8 cellular contexts compared by ENCODE assay signal in genomic region chr1:230681599-230681998, GRCh38. TPM values are rescaled to one million over a fixed set of nuclear protein-coding genes. Genes with fewer than 3 reads are reported as not detected.
A peak's percentile ranks its signal among the peaks of the same experiment; 100 is the strongest.
DNase-seq lines count a peak whose midpoint lies in the region; ATAC-seq lines count a peak whose summit lies in the region.

No MANE protein-coding gene starts in this region.

- H3K79me1 ChIP-seq in mesenchymal stem cell (replicated peaks; ENCODE audit: low read length, poor library complexity, severe bottlenecking), result peaks cover 4% of the 10 kb centered on the region

- peaks cover 20 to 76% of the 10 kb centered on the region in 2 experiments for H3K36me3 ChIP-seq in mesenchymal stem cell (ENCODE audit: control insufficient read depth in 1 of 2, insufficient read depth in 2 of 2, low read depth in 1 of 2, low read length in 2 of 2)

- H3K18ac ChIP-seq in mesenchymal stem cell (ENCODE audit: low read depth in 1 of 2, low read length in 2 of 2), result no peak overlapping the region

- no peak overlapping the region for H3K14ac ChIP-seq in mesenchymal stem cell (ENCODE audit: low read length in 2 of 2)

- no peak overlapping the region for H3K4me2 ChIP-seq in mesenchymal stem cell (ENCODE audit: low read length, poor library complexity, severe bottlenecking)

- no peak overlapping the region for H2BK12ac ChIP-seq in mesenchymal stem cell (ENCODE audit: low read length in 2 of 2)

- no peaks in the 10 kb centered on the region for H3K9me3 ChIP-seq in mesenchymal stem cell (ENCODE audit: control insufficient read depth, low read length)

- no peak overlapping the region for H2BK5ac ChIP-seq in mesenchymal stem cell (ENCODE audit: low read depth, low read length, poor library complexity, severe bottlenecking)

- peaks cover 9% of the 10 kb centered on the region for H3K4me1 ChIP-seq in mesenchymal stem cell (ENCODE audit: control insufficient read depth, insufficient read depth, low read depth, low read length)

- no peak overlapping the region for H4K91ac ChIP-seq in mesenchymal stem cell (ENCODE audit: low read length)

- no peak overlapping the region for H3K27ac ChIP-seq in mesenchymal stem cell (ENCODE audit: low read length, poor library complexity, severe bottlenecking)

- no peak overlapping the region for H3K4ac ChIP-seq in mesenchymal stem cell (ENCODE audit: low read depth in 1 of 2, low read length in 2 of 2)

- H3K9ac ChIP-seq in mesenchymal stem cell (ENCODE audit: low read length), result no peak overlapping the region

- H3K4me3 ChIP-seq in mesenchymal stem cell (ENCODE audit: insufficient read depth in 1 of 2, low read depth in 1 of 2, low read length in 2 of 2), result no peak overlapping the region

- H2AFZ ChIP-seq in mesenchymal stem cell (ENCODE audit: low read depth, low read length), result no peak overlapping the region

- H3K23ac ChIP-seq in mesenchymal stem cell (ENCODE audit: low read length in 2 of 2), result no peak overlapping the region

- no peak overlapping the region for H2AK5ac ChIP-seq in mesenchymal stem cell (ENCODE audit: low read length, severe bottlenecking)

- H4K8ac ChIP-seq in mesenchymal stem cell (ENCODE audit: low read length), result no peak overlapping the region

- ATAC-seq in HG03460 (IDR thresholded peaks at IDR 0.05; ENCODE audit: unreplicated experiment) (no peak), HG03521 (IDR thresholded peaks at IDR 0.05; ENCODE audit: unreplicated experiment) (no peak), HG03280 (IDR thresholded peaks at IDR 0.05; ENCODE audit: unreplicated experiment) (no peak)

- H3K27me3 ChIP-seq in mesenchymal stem cell (ENCODE audit: control insufficient read depth in 1 of 2, insufficient read depth in 1 of 2, low read length in 2 of 2), result no peaks in the 10 kb centered on the region

- H2BK120ac ChIP-seq in mesenchymal stem cell (ENCODE audit: low read depth, low read length), result no peak overlapping the region

- no peak overlapping the region for H2BK15ac ChIP-seq in mesenchymal stem cell (ENCODE audit: low read depth, poor library complexity, severe bottlenecking)

- 100% methylated on average over 1 of the region's 2 CpGs for WGBS in mesenchymal stem cell

- DNase-seq in DMS79 (lab: John Stamatoyannopoulos, UW) (peak; percentile 77), NCI-H1436 treated with DMSO at 0.1 percent for 48 hours (lab: John Stamatoyannopoulos, UW) (peak; percentile 32), amniotic stem cell (lab: John Stamatoyannopoulos, UW) (peak; percentile 8), mesenchymal stem cell (peak; percentile 67), middle frontal gyrus (ENCODE audit: extremely low spot score, low spot score) (no peak)

RNA-seq across cellular contexts. Expression of gene AGT, which starts 32.3 kb away (rescaled TPM):
- 30.4 TPM for polyA plus RNA-seq in mesenchymal stem cell (2013, experiment 1 of 2)
- 30.9 TPM for polyA plus RNA-seq in mesenchymal stem cell (2013, experiment 2 of 2)

RNA-seq across cellular contexts. Expression of gene COG2, which starts 39.3 kb away (rescaled TPM):
- polyA plus RNA-seq in mesenchymal stem cell (2013, experiment 1 of 2), result 18.3 TPM
- polyA plus RNA-seq in mesenchymal stem cell (2013, experiment 2 of 2), result 17.6 TPM
